13 cellular contexts compared by ENCODE assay signal in genomic region chr10:29140991-29141390, GRCh38.
A peak's percentile ranks its signal among the peaks of the same experiment; 100 is the strongest.
DNase-seq lines count a peak whose midpoint lies in the region; ATAC-seq and TF ChIP-seq lines count a peak whose summit lies in the region.
"Had no signal": no experiment of that assay in that cellular context is flagged by ENCODE, and none has a peak within 500 bp of the region (broad histone marks: within the 10 kb centered on the region; RNA-seq: fewer than 3 reads in every experiment).

No MANE protein-coding gene starts in this region.

- H3K4ac ChIP-seq in mesenchymal stem cell (ENCODE audit: low read depth in 1 of 2, low read length in 2 of 2), result no peak overlapping the region

- no peak overlapping the region for H2BK15ac ChIP-seq in mesenchymal stem cell (ENCODE audit: low read depth, poor library complexity, severe bottlenecking)

- H3K4me3 ChIP-seq in mammary epithelial cell (replicated peaks in 1 of 3; ENCODE audit: insufficient read depth in 1 of 3, low read depth in 2 of 3, low read length in 3 of 3), result no peak overlapping the region
- no peak overlapping the region for H3K4me3 ChIP-seq in mesenchymal stem cell (ENCODE audit: insufficient read depth in 1 of 2, low read depth in 1 of 2, low read length in 2 of 2)
- H3K4me3 ChIP-seq in tibial artery, result no peak overlapping the region
- H3K4me3 ChIP-seq in testis, result no peak overlapping the region

- 0% methylated on average over 1 of the region's 2 CpGs for WGBS in mammary epithelial cell (ENCODE audit: low coverage, missing lambda C conversion rate)
- 20% methylated on average over 1 of the region's 2 CpGs for WGBS in mesenchymal stem cell
- 85 to 93% methylated on average over 2 of the region's 2 CpGs for WGBS in testis, 2 donors

- no peak for ATAC-seq in GM19324 (IDR thresholded peaks at IDR 0.05; ENCODE audit: low FRiP score, unreplicated experiment)
- ATAC-seq: activated naive CD8-positive, alpha-beta T cell treated with anti-CD3 and anti-CD28 coated beads, Interleukin-2, amount 50 U/mL, for 24 hours had no signal

- peaks cover 26% of the 10 kb centered on the region for H3K4me1 ChIP-seq in mammary epithelial cell (ENCODE audit: insufficient read depth, low read length)
- H3K4me1 ChIP-seq in mesenchymal stem cell (ENCODE audit: control insufficient read depth, insufficient read depth, low read depth, low read length), result peaks cover 6% of the 10 kb centered on the region
- peaks cover 0 to 24% (median 13%) of the 10 kb centered on the region in 4 donors for H3K4me1 ChIP-seq in tibial artery
- H3K4me1 ChIP-seq in testis, result peaks cover 7% of the 10 kb centered on the region

- H3K23ac ChIP-seq in mesenchymal stem cell (ENCODE audit: low read length in 2 of 2), result no peak overlapping the region

- BruUV-seq in mammary epithelial cell (replicated peaks; lab: Mats Ljungman, UMichigan), result no TSS peak

- H2BK120ac ChIP-seq in mesenchymal stem cell (ENCODE audit: low read depth, low read length), result peak overlapping the region; percentile 42

- H4K91ac ChIP-seq in mesenchymal stem cell (ENCODE audit: low read length), result no peak overlapping the region

- no peak overlapping the region for H4K8ac ChIP-seq in mesenchymal stem cell (ENCODE audit: low read length)

- H2AFZ ChIP-seq in mammary epithelial cell (ENCODE audit: low read depth, low read length) (peak overlapping the region; percentile 44), mesenchymal stem cell (ENCODE audit: low read depth, low read length) (no peak overlapping the region)

- no peaks in the 10 kb centered on the region for H4K20me1 ChIP-seq in mammary epithelial cell (ENCODE audit: insufficient read depth, low read length)

- dilution Hi-C loops in mammary epithelial cell (cut with HindIII; ENCODE audit: low sequenced_read_pairs), result no loop called here

- DNase-seq in AG09319 (ENCODE audit: extremely low read depth, low read depth) (peak; percentile 63), LHCN-M2 (ENCODE audit: low read depth) (peak; percentile 94), mammary epithelial cell (peak; percentile 82), mesenchymal stem cell (peak; percentile 61), retina (no peak), tibial artery (no peak), testis (no peak)
- DNase-seq: activated naive CD8-positive, alpha-beta T cell treated with anti-CD3 and anti-CD28 coated beads, Interleukin-2, amount 50 U/mL, for 24 hours; CD4-positive, alpha-beta memory T cell; nephron progenitor cell; NK-92 treated with Interleukin-12 subunit alpha and Interleukin-12 subunit beta, amount 100 ng/mL, for 24 hours; stimulated activated naive CD4-positive, alpha-beta T cell treated with Interleukin-2 at 50 U/mL for 16 hours had no signal

- no peak overlapping the region for H3K9ac ChIP-seq in mammary epithelial cell (ENCODE audit: insufficient read depth, low read length)
- peak overlapping the region; percentile 74 for H3K9ac ChIP-seq in mesenchymal stem cell (ENCODE audit: low read length)

- no peaks in the 10 kb centered on the region for H3K27me3 ChIP-seq in mammary epithelial cell (ENCODE audit: insufficient read depth, low read length)
- H3K27me3 ChIP-seq in mesenchymal stem cell (ENCODE audit: control insufficient read depth in 1 of 2, insufficient read depth in 1 of 2, low read length in 2 of 2), result no peaks in the 10 kb centered on the region
- no peaks in the 10 kb centered on the region for H3K27me3 ChIP-seq in tibial artery
- no peaks in the 10 kb centered on the region for H3K27me3 ChIP-seq in testis

- no peak for TF ChIP-seq CTCF in AG09319 (IDR thresholded peaks at IDR 0.05; ENCODE audit: low read depth, low read length)
- no peak for TF ChIP-seq CTCF in mammary epithelial cell (conservative IDR thresholded peaks at IDR 0.05 in 1 of 2, IDR thresholded peaks at IDR 0.05 in 1 of 2; ENCODE audit: extremely low read depth in 1 of 2, insufficient read depth in 1 of 2, low read depth in 1 of 2, low read length in 2 of 2)
- TF ChIP-seq CTCF in tibial artery (IDR thresholded peaks at IDR 0.05), result no peak
- TF ChIP-seq CTCF in testis (IDR thresholded peaks at IDR 0.05), result no peak

- in situ Hi-C loops in mammary epithelial cell (cut with MboI; ENCODE audit: low sequenced_read_pairs in 2 of 2), result no loop called here

- no peaks in the 10 kb centered on the region for H3K9me3 ChIP-seq in mammary epithelial cell (replicated peaks; ENCODE audit: insufficient read depth, low read length)
- H3K9me3 ChIP-seq in mesenchymal stem cell (ENCODE audit: control insufficient read depth, low read length), result no peaks in the 10 kb centered on the region
- H3K9me3 ChIP-seq in tibial artery, result no peaks in the 10 kb centered on the region
- H3K9me3 ChIP-seq in testis, result no peaks in the 10 kb centered on the region

- peak overlapping the region; percentile 45 for H3K4me2 ChIP-seq in mammary epithelial cell (ENCODE audit: insufficient read depth, low read depth, low read length)
- H3K4me2 ChIP-seq in mesenchymal stem cell (ENCODE audit: low read length, poor library complexity, severe bottlenecking), result no peak overlapping the region

- TF ChIP-seq POLR2A in testis (IDR thresholded peaks at IDR 0.05), result no peak

- no peak overlapping the region for H2BK5ac ChIP-seq in mesenchymal stem cell (ENCODE audit: low read depth, low read length, poor library complexity, severe bottlenecking)

- H3K18ac ChIP-seq in mesenchymal stem cell (ENCODE audit: low read depth in 1 of 2, low read length in 2 of 2), result peak overlapping the region in 1 of 2 experiments; percentile 57

- H3K14ac ChIP-seq in mesenchymal stem cell (ENCODE audit: low read length in 2 of 2), result no peak overlapping the region

- no peak overlapping the region for H2AK5ac ChIP-seq in mesenchymal stem cell (ENCODE audit: low read length, severe bottlenecking)

- CTCF ChIA-PET in mammary epithelial cell (lab: Charles Lee; ENCODE audit: low non-redundant PET), result interaction anchor here (0.6 kb wide), 1 partner anchor 34 kb away, joined by 3 read pairs; no protein-coding TSS in a partner anchor

- intact Hi-C loops in mammary epithelial cell (cut with micrococcal nuclease) (loop anchor here (1.0 kb wide), 1 partner anchor 19 kb away; no protein-coding TSS in a partner anchor), tibial artery (cut with DNase I; ENCODE audit: low total_unique reads) (no loop called here), testis (cut with DNase I; ENCODE audit: low total_unique reads) (no loop called here)

- H3K27ac ChIP-seq in mammary epithelial cell (ENCODE audit: insufficient read depth, low read depth, low read length) (peak overlapping the region; percentile 67), mesenchymal stem cell (ENCODE audit: low read length, poor library complexity, severe bottlenecking) (peak overlapping the region; percentile 90), tibial artery (no peak overlapping the region), testis (no peak overlapping the region)

- H3K79me2 ChIP-seq in mammary epithelial cell (ENCODE audit: insufficient read depth, low read length), result no peaks in the 10 kb centered on the region

- H3K79me1 ChIP-seq in mesenchymal stem cell (replicated peaks; ENCODE audit: low read length, poor library complexity, severe bottlenecking), result no peaks in the 10 kb centered on the region

- H2BK12ac ChIP-seq in mesenchymal stem cell (ENCODE audit: low read length in 2 of 2), result peak overlapping the region in 1 of 2 experiments; percentile 68

- H3K36me3 ChIP-seq in mammary epithelial cell (ENCODE audit: insufficient read depth, low read length), result no peaks in the 10 kb centered on the region
- H3K36me3 ChIP-seq in mesenchymal stem cell (ENCODE audit: control insufficient read depth in 1 of 2, insufficient read depth in 2 of 2, low read depth in 1 of 2, low read length in 2 of 2), result no peaks in the 10 kb centered on the region
- no peaks in the 10 kb centered on the region for H3K36me3 ChIP-seq in tibial artery
- no peaks in the 10 kb centered on the region for H3K36me3 ChIP-seq in testis (ENCODE audit: low read depth, missing control alignments)

Comparison
In these comparisons a context has a peak if more than half of its experiments do, and no peak if none do; other contexts are left out.
1. DNase-seq: peak in AG09319 (single experiment), LHCN-M2 (single experiment), mammary epithelial cell (single experiment) and mesenchymal stem cell (single experiment); none in retina (single experiment), tibial artery (0 of 2) and testis (single experiment).
2. H3K27ac ChIP-seq: peak in mammary epithelial cell (single experiment) and mesenchymal stem cell (single experiment); none in tibial artery (0 of 2) and testis (0 of 2).